Comparison of ENCODE assay signal across 8 cellular contexts in the genomic region with DNA sequence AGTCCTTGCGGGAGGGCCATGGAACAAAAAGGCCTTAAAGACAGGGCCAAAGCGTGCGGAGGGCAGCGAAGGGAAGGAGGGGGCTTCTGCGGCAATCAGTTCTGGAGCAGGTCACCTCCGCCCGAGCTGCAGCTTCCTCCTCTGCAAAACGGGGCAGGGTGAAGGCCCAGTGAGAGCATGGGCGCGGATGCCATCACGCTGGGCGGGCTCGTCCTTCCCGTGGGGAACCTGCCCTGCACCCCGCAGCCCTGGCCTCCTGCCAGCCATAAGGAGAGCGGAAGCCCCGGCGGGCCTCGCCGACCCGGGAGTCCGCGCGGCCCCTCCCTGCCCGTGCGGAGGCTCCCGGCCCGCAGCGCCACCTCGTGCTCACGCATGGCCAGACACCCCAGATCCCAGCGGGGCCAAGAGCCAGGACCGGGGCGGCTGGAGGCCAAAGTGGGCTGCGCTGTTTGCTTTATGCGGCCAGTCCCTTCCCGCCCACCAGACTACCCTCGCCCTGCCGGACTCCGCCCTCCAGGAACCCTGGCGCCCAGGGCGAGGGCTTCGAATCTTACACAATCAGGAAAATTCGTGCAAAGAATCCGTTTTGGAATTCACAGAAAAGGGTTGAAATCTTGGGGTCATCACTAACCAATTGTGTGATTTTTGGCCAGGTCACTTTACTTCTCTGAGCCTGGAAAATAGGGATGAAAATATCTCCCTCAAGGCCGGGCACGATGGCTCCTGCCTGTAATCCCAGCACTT. TPM values are rescaled to one million over a fixed set of nuclear protein-coding genes. Genes with fewer than 3 reads are reported as not detected.
DNase-seq lines count a peak whose midpoint lies in the region; ATAC-seq and TF ChIP-seq lines count a peak whose summit lies in the region.

No MANE protein-coding gene starts in this region.

- H3K27ac Mint-ChIP-seq in IgD-negative memory B cell: peak overlapping the region in 1 of 3 donors; percentile 88
- no peak overlapping the region for H3K27ac Mint-ChIP-seq in activated naive CD8-positive, alpha-beta T cell

- H3K27me3 ChIP-seq in BE2C (no peaks in the 10 kb centered on the region), cardiac muscle cell (no peaks in the 10 kb centered on the region), transverse colon (no peaks in the 10 kb centered on the region)

- no peak for TF ChIP-seq EP300 in transverse colon (IDR thresholded peaks at IDR 0.05; ENCODE audit: low read depth)

- peaks cover 4% of the 10 kb centered on the region for H3K4me1 ChIP-seq in BE2C
- H3K4me1 ChIP-seq in cardiac muscle cell (ENCODE audit: low read depth): no peaks in the 10 kb centered on the region
- H3K4me1 ChIP-seq in transverse colon: peaks cover 10 to 39% (median 28%) of the 10 kb centered on the region in 4 donors

- DNase-seq in BE2C (peak; percentile 90), SKM-1 treated with dmso at 0.1 percent for 144 hours (lab: John Stamatoyannopoulos, UW; ENCODE audit: unreplicated experiment) (peak; percentile 66), cardiac muscle cell (ENCODE audit: low read depth in 1 of 2, low spot score in 1 of 2) (peak; percentile 88 to 90), pons (ENCODE audit: low spot score) (peak; percentile 40), transverse colon (peak; percentile 88)

- in situ Hi-C loops in transverse colon (cut with MboI; ENCODE audit: low pct_ligation_motif_present in 1 of 4, low pct_unique_long_range_greater_than_20kb in 1 of 4, low sequenced_read_pairs in 3 of 4): loop anchor here in 2 of 4 donors (5.0 kb wide), 1 partner anchor 62 kb away; no protein-coding TSS in a partner anchor

- intact Hi-C loops in transverse colon (cut with DNase I; ENCODE audit: low total_unique reads): loop anchor here (2.0 kb wide), 1 partner anchor 64 kb away; no protein-coding TSS in a partner anchor

- H3K4me3 ChIP-seq in BE2C (ENCODE audit: low read depth, low read length): peak overlapping the region; percentile 58
- H3K4me3 ChIP-seq in cardiac muscle cell: peak overlapping the region; percentile 8
- H3K4me3 ChIP-seq in transverse colon: peak overlapping the region in 2 of 4 donors; percentile 20 to 32

- ATAC-seq in GM19438 (IDR thresholded peaks at IDR 0.05; ENCODE audit: low read depth, unreplicated experiment): peak; percentile 77

- peak overlapping the region in 3 of 4 donors; percentile 25 to 89 (median 60) for H3K4me3 Mint-ChIP-seq in IgD-negative memory B cell
- peak overlapping the region; percentile 57 for H3K4me3 Mint-ChIP-seq in activated naive CD8-positive, alpha-beta T cell

- no peak overlapping the region for H3K27ac ChIP-seq in cardiac muscle cell
- H3K27ac ChIP-seq in transverse colon: peak overlapping the region; percentile 29 to 63 (median 52)

- H3K4me1 Mint-ChIP-seq in IgD-negative memory B cell: peaks cover 0 to 4% (median 3%) of the 10 kb centered on the region in 3 donors
- peaks cover 18% of the 10 kb centered on the region for H3K4me1 Mint-ChIP-seq in activated naive CD8-positive, alpha-beta T cell (ENCODE audit: low read depth)

- no peak for TF ChIP-seq POLR2A in transverse colon (IDR thresholded peaks at IDR 0.05)

- H3K36me3 Mint-ChIP-seq in IgD-negative memory B cell: no peaks in the 10 kb centered on the region
- no peaks in the 10 kb centered on the region for H3K36me3 Mint-ChIP-seq in activated naive CD8-positive, alpha-beta T cell

- H3K9me3 ChIP-seq in BE2C (no peaks in the 10 kb centered on the region), cardiac muscle cell (ENCODE audit: low read depth) (no peaks in the 10 kb centered on the region), transverse colon (no peaks in the 10 kb centered on the region)

- peaks cover 1% of the 10 kb centered on the region for H3K27me3 Mint-ChIP-seq in IgD-negative memory B cell
- no peaks in the 10 kb centered on the region for H3K27me3 Mint-ChIP-seq in activated naive CD8-positive, alpha-beta T cell

- 12 to 13% methylated on average over 2 to 44 of the region's 47 CpGs for WGBS in transverse colon (ENCODE audit: low coverage in 1 of 2), 2 donors

- TF ChIP-seq CTCF in BE2C (IDR thresholded peaks at IDR 0.05; ENCODE audit: low read depth, low read length) (peak; percentile 80), cardiac muscle cell (IDR thresholded peaks at IDR 0.05; ENCODE audit: low read depth, low read length) (peak; percentile 91), transverse colon (IDR thresholded peaks at IDR 0.05) (peak; percentile 87 to 97 (median 93))

- H3K36me3 ChIP-seq in BE2C (peaks cover 11% of the 10 kb centered on the region), cardiac muscle cell (peaks cover 6% of the 10 kb centered on the region), transverse colon (no peaks in the 10 kb centered on the region)

- no peaks in the 10 kb centered on the region for H3K9me3 Mint-ChIP-seq in IgD-negative memory B cell
- H3K9me3 Mint-ChIP-seq in activated naive CD8-positive, alpha-beta T cell (ENCODE audit: low read depth): no peaks in the 10 kb centered on the region

RNA-seq across cellular contexts. Expression of gene TSKU, which starts 16.1 kb away (rescaled TPM):
- polyA plus RNA-seq in BE2C (2012; ENCODE audit: insufficient read depth, insufficient read length, low read depth): 20.1 TPM
- polyA plus RNA-seq in IgD-negative memory B cell (not detected), cardiac muscle cell (33.6 and 35.9 TPM in 2 replicates)
- total RNA-seq in cardiac muscle cell (33.4 and 44.7 TPM in 2 replicates), transverse colon (10 to 100 TPM; 32.0 to 80.7 (median 63.4) TPM)

Comparison
In these comparisons a context has a peak if more than half of its experiments do, and no peak if none do; other contexts are left out.
1. DNase-seq: peak in every context shown above with its lines; median percentile 90 in BE2C; 89 in cardiac muscle cell; 88 in transverse colon; 66 in SKM-1 treated with dmso at 0.1 percent for 144 hours; 40 in pons.